ENCODE assay signal across 1 cellular context in the genomic region with DNA sequence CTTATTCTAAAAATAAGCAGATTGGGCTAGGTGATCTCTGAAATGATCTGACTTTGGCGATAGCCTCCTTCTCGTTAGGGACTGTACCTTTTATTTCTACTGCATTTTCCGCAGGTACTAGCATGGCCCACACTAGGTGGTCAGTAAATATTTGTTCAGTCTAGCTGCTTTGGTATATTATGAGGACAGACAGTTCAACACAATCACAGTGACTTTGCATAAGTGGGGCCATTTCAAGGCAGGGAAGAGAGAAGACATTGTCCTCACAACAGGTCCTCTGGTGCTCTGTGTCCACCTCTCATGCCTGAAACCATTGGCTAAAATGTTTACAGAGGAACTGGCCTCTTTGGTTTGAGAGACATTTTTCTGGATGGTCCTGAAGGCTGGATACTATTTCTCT.
TF ChIP-seq lines count a peak whose summit lies in the region.

No MANE protein-coding gene starts in this region.

TF ChIP-seq in HepG2, 621 proteins besides CTCF, POLR2A, EP300 and RAD21 (continues in another document):
- TF ChIP-seq PHF5A (CRISPR knock-in tag; IDR thresholded peaks at IDR 0.05; ENCODE audit: low read depth, unreplicated experiment) (no peak), ZNF563 (CRISPR knock-in tag; IDR thresholded peaks at IDR 0.05) (no peak), ZNF33A (CRISPR knock-in tag; IDR thresholded peaks at IDR 0.05; ENCODE audit: borderline replicate concordance) (no peak), ZNF576 (CRISPR knock-in tag; IDR thresholded peaks at IDR 0.05) (no peak), FOXM1 (CRISPR knock-in tag; IDR thresholded peaks at IDR 0.05) (no peak), KLF6 (CRISPR knock-in tag; IDR thresholded peaks at IDR 0.05) (no peak), FOXO4 (CRISPR knock-in tag; conservative IDR thresholded peaks at IDR 0.05) (no peak), NFE2 (CRISPR knock-in tag; IDR thresholded peaks at IDR 0.05) (peak; percentile 48; the same call in 1 of the 2 replicates), NFATC3 (CRISPR knock-in tag; IDR thresholded peaks at IDR 0.05) (no peak), ZSCAN21 (CRISPR knock-in tag; IDR thresholded peaks at IDR 0.05; ENCODE audit: borderline replicate concordance) (peak; percentile 50; the same call in 1 of the 2 replicates), SOX5 (CRISPR knock-in tag; IDR thresholded peaks at IDR 0.05; ENCODE audit: borderline replicate concordance) (peak; percentile 67; the same call in 1 of the 2 replicates), ZMYM4 (CRISPR knock-in tag; IDR thresholded peaks at IDR 0.05) (no peak), GFI1 (CRISPR knock-in tag; IDR thresholded peaks at IDR 0.05; ENCODE audit: borderline replicate concordance) (no peak), NR0B2 (CRISPR knock-in tag; IDR thresholded peaks at IDR 0.05) (no peak), SRSF4 (IDR thresholded peaks at IDR 0.05; ENCODE audit: low read depth, low read length, poor library complexity, severe bottlenecking) (no peak), GTF2F1 (IDR thresholded peaks at IDR 0.05; ENCODE audit: low read length) (no peak), ZNF644 (CRISPR knock-in tag; IDR thresholded peaks at IDR 0.05; ENCODE audit: low read depth) (peak; percentile 61), ZMYM2 (CRISPR knock-in tag; IDR thresholded peaks at IDR 0.05) (no peak), ZBED4 (CRISPR knock-in tag; IDR thresholded peaks at IDR 0.05; ENCODE audit: borderline replicate concordance) (no peak), ONECUT2 (CRISPR knock-in tag; IDR thresholded peaks at IDR 0.05) (no peak), ZNF446 (CRISPR knock-in tag; IDR thresholded peaks at IDR 0.05) (no peak), NCOA1 (CRISPR knock-in tag; IDR thresholded peaks at IDR 0.05) (no peak), ZNF251 (CRISPR knock-in tag; IDR thresholded peaks at IDR 0.05) (no peak), FOSL2 (CRISPR knock-in tag; IDR thresholded peaks at IDR 0.05) (peak; percentile 64), RBM39 (IDR thresholded peaks at IDR 0.05; ENCODE audit: low read depth, low read length, poor library complexity, severe bottlenecking) (no peak), CBX5 (CRISPR knock-in tag; IDR thresholded peaks at IDR 0.05; ENCODE audit: borderline replicate concordance) (peak; percentile 26; the same call in 1 of the 2 replicates), NR2F1 (CRISPR knock-in tag; IDR thresholded peaks at IDR 0.05) (no peak), SIN3B (IDR thresholded peaks at IDR 0.05; ENCODE audit: low read length) (no peak), ZNF12 (CRISPR knock-in tag; IDR thresholded peaks at IDR 0.05) (0 out of 2 replicates have a peak, but pooled peaks have one; percentile 26), ZNF569 (CRISPR knock-in tag; IDR thresholded peaks at IDR 0.05; ENCODE audit: borderline replicate concordance) (no peak), SNAPC2 (CRISPR knock-in tag; IDR thresholded peaks at IDR 0.05) (no peak), GATAD2A (CRISPR knock-in tag; IDR thresholded peaks at IDR 0.05) (peak; percentile 67), HDAC1 (CRISPR knock-in tag; IDR thresholded peaks at IDR 0.05) (0 out of 2 replicates have a peak, but pooled peaks have one; percentile 24), KLF9 (CRISPR knock-in tag; IDR thresholded peaks at IDR 0.05; ENCODE audit: low read depth) (no peak), ZNF7 (CRISPR knock-in tag; IDR thresholded peaks at IDR 0.05) (no peak), NFAT5 (CRISPR knock-in tag; IDR thresholded peaks at IDR 0.05) (no peak), U2AF2 (IDR thresholded peaks at IDR 0.05; ENCODE audit: low read depth, low read length) (no peak), MEF2D (CRISPR knock-in tag; IDR thresholded peaks at IDR 0.05) (no peak)
- TF ChIP-seq, protein P1, sequence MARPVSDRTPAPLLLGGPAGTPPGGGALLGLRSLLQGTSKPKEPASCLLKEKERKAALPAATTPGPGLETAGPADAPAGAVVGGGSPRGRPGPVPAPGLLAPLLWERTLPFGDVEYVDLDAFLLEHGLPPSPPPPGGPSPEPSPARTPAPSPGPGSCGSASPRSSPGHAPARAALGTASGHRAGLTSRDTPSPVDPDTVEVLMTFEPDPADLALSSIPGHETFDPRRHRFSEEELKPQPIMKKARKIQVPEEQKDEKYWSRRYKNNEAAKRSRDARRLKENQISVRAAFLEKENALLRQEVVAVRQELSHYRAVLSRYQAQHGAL (CRISPR knock-in tag; IDR thresholded peaks at IDR 0.05; ENCODE audit: not compliant biosample characterization), result no peak
- TF ChIP-seq, protein P2, sequence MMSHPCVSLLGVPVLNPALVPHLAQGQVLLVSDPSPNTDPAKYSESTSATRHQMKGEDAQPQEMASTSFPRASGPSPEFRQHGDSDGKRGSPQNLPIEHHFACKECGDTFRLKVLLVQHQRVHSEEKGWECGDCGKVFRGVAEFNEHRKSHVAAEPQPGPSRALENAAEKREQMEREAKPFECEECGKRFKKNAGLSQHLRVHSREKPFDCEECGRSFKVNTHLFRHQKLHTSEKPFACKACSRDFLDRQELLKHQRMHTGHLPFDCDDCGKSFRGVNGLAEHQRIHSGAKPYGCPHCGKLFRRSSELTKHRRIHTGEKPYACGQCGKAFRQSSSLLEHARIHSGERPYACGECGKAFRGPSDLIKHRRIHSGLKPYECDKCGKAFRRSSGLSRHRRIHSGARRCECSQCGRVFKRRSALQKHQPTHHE (CRISPR knock-in tag; IDR thresholded peaks at IDR 0.05; ENCODE audit: borderline replicate concordance), result no peak
- TF ChIP-seq, protein P3, sequence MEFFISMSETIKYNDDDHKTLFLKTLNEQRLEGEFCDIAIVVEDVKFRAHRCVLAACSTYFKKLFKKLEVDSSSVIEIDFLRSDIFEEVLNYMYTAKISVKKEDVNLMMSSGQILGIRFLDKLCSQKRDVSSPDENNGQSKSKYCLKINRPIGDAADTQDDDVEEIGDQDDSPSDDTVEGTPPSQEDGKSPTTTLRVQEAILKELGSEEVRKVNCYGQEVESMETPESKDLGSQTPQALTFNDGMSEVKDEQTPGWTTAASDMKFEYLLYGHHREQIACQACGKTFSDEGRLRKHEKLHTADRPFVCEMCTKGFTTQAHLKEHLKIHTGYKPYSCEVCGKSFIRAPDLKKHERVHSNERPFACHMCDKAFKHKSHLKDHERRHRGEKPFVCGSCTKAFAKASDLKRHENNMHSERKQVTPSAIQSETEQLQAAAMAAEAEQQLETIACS (CRISPR knock-in tag; IDR thresholded peaks at IDR 0.05), result no peak
- TF ChIP-seq, protein P4, sequence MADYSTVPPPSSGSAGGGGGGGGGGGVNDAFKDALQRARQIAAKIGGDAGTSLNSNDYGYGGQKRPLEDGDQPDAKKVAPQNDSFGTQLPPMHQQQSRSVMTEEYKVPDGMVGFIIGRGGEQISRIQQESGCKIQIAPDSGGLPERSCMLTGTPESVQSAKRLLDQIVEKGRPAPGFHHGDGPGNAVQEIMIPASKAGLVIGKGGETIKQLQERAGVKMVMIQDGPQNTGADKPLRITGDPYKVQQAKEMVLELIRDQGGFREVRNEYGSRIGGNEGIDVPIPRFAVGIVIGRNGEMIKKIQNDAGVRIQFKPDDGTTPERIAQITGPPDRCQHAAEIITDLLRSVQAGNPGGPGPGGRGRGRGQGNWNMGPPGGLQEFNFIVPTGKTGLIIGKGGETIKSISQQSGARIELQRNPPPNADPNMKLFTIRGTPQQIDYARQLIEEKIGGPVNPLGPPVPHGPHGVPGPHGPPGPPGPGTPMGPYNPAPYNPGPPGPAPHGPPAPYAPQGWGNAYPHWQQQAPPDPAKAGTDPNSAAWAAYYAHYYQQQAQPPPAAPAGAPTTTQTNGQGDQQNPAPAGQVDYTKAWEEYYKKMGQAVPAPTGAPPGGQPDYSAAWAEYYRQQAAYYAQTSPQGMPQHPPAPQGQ (CRISPR knock-in tag; IDR thresholded peaks at IDR 0.05; ENCODE audit: borderline replicate concordance), result no peak
- TF ChIP-seq, protein P5, sequence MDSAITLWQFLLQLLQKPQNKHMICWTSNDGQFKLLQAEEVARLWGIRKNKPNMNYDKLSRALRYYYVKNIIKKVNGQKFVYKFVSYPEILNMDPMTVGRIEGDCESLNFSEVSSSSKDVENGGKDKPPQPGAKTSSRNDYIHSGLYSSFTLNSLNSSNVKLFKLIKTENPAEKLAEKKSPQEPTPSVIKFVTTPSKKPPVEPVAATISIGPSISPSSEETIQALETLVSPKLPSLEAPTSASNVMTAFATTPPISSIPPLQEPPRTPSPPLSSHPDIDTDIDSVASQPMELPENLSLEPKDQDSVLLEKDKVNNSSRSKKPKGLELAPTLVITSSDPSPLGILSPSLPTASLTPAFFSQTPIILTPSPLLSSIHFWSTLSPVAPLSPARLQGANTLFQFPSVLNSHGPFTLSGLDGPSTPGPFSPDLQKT (CRISPR knock-in tag; IDR thresholded peaks at IDR 0.05; ENCODE audit: borderline replicate concordance), result no peak
- TF ChIP-seq, protein P6, sequence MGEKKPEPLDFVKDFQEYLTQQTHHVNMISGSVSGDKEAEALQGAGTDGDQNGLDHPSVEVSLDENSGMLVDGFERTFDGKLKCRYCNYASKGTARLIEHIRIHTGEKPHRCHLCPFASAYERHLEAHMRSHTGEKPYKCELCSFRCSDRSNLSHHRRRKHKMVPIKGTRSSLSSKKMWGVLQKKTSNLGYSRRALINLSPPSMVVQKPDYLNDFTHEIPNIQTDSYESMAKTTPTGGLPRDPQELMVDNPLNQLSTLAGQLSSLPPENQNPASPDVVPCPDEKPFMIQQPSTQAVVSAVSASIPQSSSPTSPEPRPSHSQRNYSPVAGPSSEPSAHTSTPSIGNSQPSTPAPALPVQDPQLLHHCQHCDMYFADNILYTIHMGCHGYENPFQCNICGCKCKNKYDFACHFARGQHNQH (CRISPR knock-in tag; IDR thresholded peaks at IDR 0.05), result no peak
